8 cellular contexts compared by ENCODE assay signal in genomic region chr6:31158140-31158862, GRCh38. TPM values are rescaled to one million over a fixed set of nuclear protein-coding genes. Genes with fewer than 3 reads are reported as not detected.
DNase-seq lines count a peak whose midpoint lies in the region; ATAC-seq and TF ChIP-seq lines count a peak whose summit lies in the region.

Gene TCF19 (plus strand): TSS chr6:31158589. CDS start chr6:31159470, 881 bp downstream.

- no peak for TF ChIP-seq CTCF in PC-3 (conservative IDR thresholded peaks at IDR 0.05; ENCODE audit: low read depth, low read length)
- no peak for TF ChIP-seq CTCF in mucosa of descending colon (IDR thresholded peaks at IDR 0.05)

- H4K20me1 ChIP-seq in PC-3 (ENCODE audit: low read length), result no peaks in the 10 kb centered on the region

- H3K9me2 ChIP-seq in PC-3 (replicated peaks; ENCODE audit: low read length), result no peaks in the 10 kb centered on the region

- DNase-seq in DMS53 (lab: John Stamatoyannopoulos, UW) (peak; percentile 97), PC-3 (peak; percentile 99), activated T-cell treated with anti-CD3 and anti-CD28 coated beads for 4 hours (peak; percentile 98), epidermal melanocyte (ENCODE audit: insufficient read length, low spot score) (peak; percentile 99), mucosa of descending colon (peak; percentile 99)
- DNase-seq in Jurkat, Clone E6-1 (ENCODE audit: low read depth, low spot score), result peak; percentile 99
- DNase-seq in stimulated activated CD8-positive, alpha-beta memory T cell treated with anti-CD3 and anti-CD28 coated beads, Interleukin-4, amount 100 ng/mL, for 1 hour (ENCODE audit: low read depth in 2 of 2, low spot score in 1 of 2), result peak; percentile 92 to 99

- peak within 1 kb of the TSS; percentile 89 for H3K9ac ChIP-seq in PC-3 (ENCODE audit: low read length)

- H3F3A ChIP-seq in PC-3 (ENCODE audit: low read length, unreplicated experiment), result no peaks in the 10 kb centered on the region

- peaks cover 37% of the 10 kb centered on the region for H3K79me2 ChIP-seq in PC-3 (ENCODE audit: low read length)

- H3K27me3 ChIP-seq in PC-3 (ENCODE audit: low read length), result no peaks in the 10 kb centered on the region

- H3K4me3 ChIP-seq in Jurkat, Clone E6-1 (ENCODE audit: low read length), result peak within 1 kb of the TSS; percentile 95
- H3K4me3 ChIP-seq in PC-3 (ENCODE audit: low read length) (peak within 1 kb of the TSS; percentile 88), mucosa of descending colon (peak within 1 kb of the TSS; percentile 3)

- no TSS peak for BruUV-seq in PC-3 (replicated peaks; lab: Mats Ljungman, UMichigan)

- peak within 1 kb of the TSS; percentile 4; the same call in 1 of the 2 replicates for H3K27ac ChIP-seq in PC-3 (ENCODE audit: low read length)

- H2AFZ ChIP-seq in PC-3 (ENCODE audit: low read length), result peak within 1 kb of the TSS; percentile 94

- intact Hi-C loops in PC-3 (cut with micrococcal nuclease), result loop anchor here (2.0 kb wide), 1 partner anchor 34 kb away; no protein-coding TSS in a partner anchor
- intact Hi-C loops in mucosa of descending colon (cut with DNase I, micrococcal nuclease), result no loop called here

- CTCF ChIA-PET in PC-3 (lab: Charles Lee), result interaction anchor here (0.8 kb wide), 2 partner anchors 45 to 284 kb away, joined by 3 to 9 read pairs; no protein-coding TSS in a partner anchor

- POLR2A ChIA-PET in PC-3 (lab: Charles Lee; ENCODE audit: unreplicated experiment), result interaction anchor here (0.6 to 1.0 kb wide), 3 partner anchors 19 to 38 kb away, joined by 3 to 5 read pairs (median 4); no protein-coding TSS in a partner anchor

- ATAC-seq in GM21717 (IDR thresholded peaks at IDR 0.05; ENCODE audit: unreplicated experiment) (peak; percentile 66), PC-3 (peak; percentile 88), mucosa of descending colon (peak; percentile 93)

- peak within 1 kb of the TSS; percentile 95 for H3K4me2 ChIP-seq in PC-3 (ENCODE audit: low read length)

- H3K36me3 ChIP-seq in PC-3 (ENCODE audit: low read depth, low read length) (peaks cover 18% of the 10 kb centered on the region; the same call in 1 of the 2 replicates), mucosa of descending colon (ENCODE audit: low read depth) (no peaks in the 10 kb centered on the region)

- H3K4me1 ChIP-seq in PC-3 (ENCODE audit: insufficient read depth, low read length) (peaks cover 17% of the 10 kb centered on the region), mucosa of descending colon (ENCODE audit: low read depth) (peaks cover 17% of the 10 kb centered on the region)

- H3K9me3 ChIP-seq in PC-3 (ENCODE audit: low read length) (no peaks in the 10 kb centered on the region), mucosa of descending colon (no peaks in the 10 kb centered on the region)

RNA-seq across cellular contexts. Expression of gene TCF19, which starts in this region (rescaled TPM):
- polyA plus RNA-seq in Jurkat, Clone E6-1 (2012; ENCODE audit: insufficient read depth, insufficient read length), result 50.3 TPM
- total RNA-seq in PC-3 (2014; rRNA removed) (79.0 and 88.6 TPM in 2 replicates), mucosa of descending colon (10 to 100 TPM in 1 of 3 donors, 1 to 10 TPM in 2; 5.3 to 13.2 (median 7.3) TPM)

Comparison
In these comparisons a context has a peak if more than half of its experiments do, and no peak if none do; other contexts are left out.
1. Peak in every context shown above with its lines: DNase-seq, ATAC-seq, H3K4me3 ChIP-seq and H3K27ac ChIP-seq.
2. H3K4me3 ChIP-seq: peak in every context shown above with its lines; median percentile 95 in Jurkat, Clone E6-1; 88 in PC-3; 3 in mucosa of descending colon.